ENCODE assay signal across 7 cellular contexts in the genomic region with DNA sequence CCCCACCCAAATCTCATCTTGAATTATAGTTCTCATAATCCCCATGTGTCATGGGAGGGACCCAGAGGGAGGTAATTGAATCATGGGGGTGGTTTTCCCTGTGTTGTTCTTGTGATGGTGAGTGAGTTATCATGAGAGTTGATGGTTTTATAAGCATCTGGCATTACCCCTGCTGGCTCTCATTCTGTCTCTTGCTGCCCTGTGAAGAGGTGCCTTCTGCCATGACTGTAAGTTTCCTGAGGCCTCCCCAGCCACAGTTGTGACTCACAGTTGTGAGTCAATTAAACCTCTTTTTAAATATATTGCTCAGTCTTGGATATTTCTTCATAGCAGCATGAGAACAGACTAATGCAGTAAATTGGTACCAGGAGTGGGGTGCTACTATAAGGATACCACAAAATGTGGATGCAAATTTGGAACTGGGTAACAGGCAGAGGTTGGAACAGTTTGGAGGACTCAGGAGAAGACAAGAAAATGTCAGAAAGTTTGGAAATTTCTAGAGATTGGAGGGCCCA. TPM values are rescaled to one million over a fixed set of nuclear protein-coding genes. Genes with fewer than 3 reads are reported as not detected.
"Had no signal": no experiment of that assay in that cellular context is flagged by ENCODE, and none has a peak within 500 bp of the region (broad histone marks: within the 10 kb centered on the region; RNA-seq: fewer than 3 reads in every experiment).

No MANE protein-coding gene starts in this region.

RNA-seq across cellular contexts. Expression of gene GYPE, which starts 46.2 kb away (rescaled TPM):
- total RNA-seq: neural crest cell, osteocyte, ovary, progenitor cell of endocrine pancreas, renal cortical epithelial cell, smooth muscle cell had no signal
- polyA plus RNA-seq: neural cell, smooth muscle cell had no signal
